1 cellular context compared by ENCODE assay signal in the genomic region with DNA sequence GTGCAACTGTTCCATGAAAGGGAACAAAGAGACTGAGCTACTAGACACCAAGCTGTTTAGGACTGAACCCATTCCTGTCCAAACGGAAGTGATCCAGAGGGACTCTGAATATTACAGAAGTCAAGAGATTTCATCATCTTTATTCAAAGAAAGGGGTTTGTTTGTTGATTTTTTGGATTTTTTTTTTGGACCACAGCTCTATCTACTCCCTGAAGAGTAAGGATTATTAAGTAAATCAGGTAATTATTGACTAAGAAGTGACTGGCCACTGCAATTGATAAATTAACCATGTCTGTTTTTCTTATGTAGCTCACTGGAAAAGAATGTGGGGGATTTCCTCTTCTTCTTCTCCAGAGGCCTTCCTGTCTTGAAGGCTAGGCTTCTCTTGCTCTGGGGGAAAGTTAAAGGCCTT.
TF ChIP-seq lines count a peak whose summit lies in the region.

No MANE protein-coding gene starts in this region.

TF ChIP-seq in endothelial cell of umbilical vein, 7 proteins besides CTCF, POLR2A, EP300 and RAD21 (continued from another document):
- TF ChIP-seq POLR2AphosphoS5 (IDR thresholded peaks at IDR 0.05; ENCODE audit: insufficient read depth, low read depth, low read length) (no peak), EZH2 (IDR thresholded peaks at IDR 0.05; ENCODE audit: borderline replicate concordance, low read depth, low read length, severe bottlenecking) (no peak)
